Comparison of ENCODE assay signal across 8 cellular contexts in the genomic region with DNA sequence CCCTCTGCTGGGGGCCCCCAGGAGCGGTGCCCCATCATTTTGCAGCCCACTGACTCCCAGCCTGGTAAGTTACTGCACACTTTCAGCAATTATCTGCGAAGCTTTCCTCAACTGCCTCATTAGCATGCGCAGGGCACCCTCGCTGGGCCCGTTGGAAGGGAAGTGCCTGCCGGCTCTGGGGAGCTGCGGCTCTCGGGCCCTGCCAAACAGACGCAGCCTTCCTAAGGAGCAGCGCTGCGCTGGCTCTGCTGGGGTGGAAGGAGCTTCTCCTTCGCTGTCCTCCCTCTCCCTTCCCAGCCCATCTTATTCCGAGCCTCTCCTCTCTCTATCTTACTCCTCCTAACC.
DNase-seq lines count a peak whose midpoint lies in the region; ATAC-seq and TF ChIP-seq lines count a peak whose summit lies in the region.

No MANE protein-coding gene starts in this region.

- peak; percentile 57 for DNase-seq in DMS 273 (lab: John Stamatoyannopoulos, UW; ENCODE audit: unreplicated experiment)
- DNase-seq in DMS 273 treated with DMSO at 0.1 percent for 48 hours (lab: John Stamatoyannopoulos, UW) = no peak
- DNase-seq in amniotic epithelial cell (ENCODE audit: low read depth) = peak; percentile 33
- peak; percentile 10 to 48 for DNase-seq in hippocampal formation (lab: John Stamatoyannopoulos, UW)
- DNase-seq in retinal pigment epithelial cell (ENCODE audit: low read depth) = no peak
- no peak for DNase-seq in SW480 (ENCODE audit: low spot score)

- TF ChIP-seq CTCF in retinal pigment epithelial cell (conservative IDR thresholded peaks at IDR 0.05; ENCODE audit: low read depth, low read length) = no peak

- peak overlapping the region; percentile 61 for H3K4me3 ChIP-seq in retinal pigment epithelial cell (ENCODE audit: low read length)

- ATAC-seq in GM18858 (IDR thresholded peaks at IDR 0.05; ENCODE audit: unreplicated experiment) (no peak), GM21526 (IDR thresholded peaks at IDR 0.05; ENCODE audit: low FRiP score, unreplicated experiment) (no peak)

Comparison
In these comparisons a context has a peak if more than half of its experiments do, and no peak if none do; other contexts are left out.
1. DNase-seq: peak in DMS 273 (single experiment), amniotic epithelial cell (single experiment) and hippocampal formation (2 of 2); none in DMS 273 treated with DMSO at 0.1 percent for 48 hours (single experiment), retinal pigment epithelial cell (single experiment) and SW480 (single experiment).